ENCODE assay signal across 15 cellular contexts in genomic region chrX:17500145-17500579, GRCh38.
DNase-seq lines count a peak whose midpoint lies in the region; ATAC-seq, FAIRE-seq and TF ChIP-seq lines count a peak whose summit lies in the region.
"Had no signal": no experiment of that assay in that cellular context is flagged by ENCODE, and none has a peak within 500 bp of the region (broad histone marks: within the 10 kb centered on the region; RNA-seq: fewer than 3 reads in every experiment).

No MANE protein-coding gene starts in this region.

- no peaks in the 10 kb centered on the region; the same call in 2 of the 3 replicates for H3K9me3 ChIP-seq in A549
- no peaks in the 10 kb centered on the region for H3K9me3 ChIP-seq in GM23248 (ENCODE audit: low read depth)
- H3K9me3 ChIP-seq in thyroid gland, result no peaks in the 10 kb centered on the region
- H3K9me3 ChIP-seq: esophagus muscularis mucosa, Peyer's patch had no signal

- TF ChIP-seq CTCF in A549 (IDR thresholded peaks at IDR 0.05) (no peak), kidney epithelial cell (IDR thresholded peaks at IDR 0.05; ENCODE audit: insufficient read depth, low read length, poor library complexity, severe bottlenecking) (no peak), thyroid gland (IDR thresholded peaks at IDR 0.05) (no peak)

- intact Hi-C loops in thyroid gland (cut with DNase I), result no loop called here

- DNase-seq in A549 (ENCODE audit: low read depth in 1 of 2, low spot score in 1 of 2) (peak; percentile 35 to 92), GM23248 (peak; percentile 68), astrocyte of the hippocampus (ENCODE audit: low read depth, low spot score) (peak; percentile 60), kidney epithelial cell (ENCODE audit: low read depth) (peak; percentile 32), AG08396 (ENCODE audit: low spot score) (no peak), thyroid gland (no peak)
- no peak for DNase-seq in stimulated activated CD8-positive, alpha-beta memory T cell treated with anti-CD3 and anti-CD28 coated beads, Interleukin-4, amount 100 ng/mL, for 48 hours
- DNase-seq: activated CD4-positive, alpha-beta memory T cell treated with anti-CD3 and anti-CD28 coated beads for 36 hours; central memory CD4-positive, alpha-beta T cell; NCI-H2227 treated with DMSO at 0.1 percent for 48 hours had no signal

- WGBS in A549 (ENCODE audit: missing lambda C conversion rate), result 0% methylated on average over 2 of the region's 2 CpGs
- 7 to 27% methylated on average over 2 of the region's 2 CpGs for WGBS in GM23248 (ENCODE audit: low coverage in 1 of 2, low lambda C conversion rate in 2 of 2, missing lambda C conversion rate in 2 of 2), 2 experiments
- 54 to 64% methylated on average over 2 of the region's 2 CpGs for WGBS in thyroid gland, 2 donors

- no peaks in the 10 kb centered on the region for H3K27me3 ChIP-seq in GM23248 (replicated peaks; ENCODE audit: insufficient read depth)
- no peaks in the 10 kb centered on the region for H3K27me3 ChIP-seq in kidney epithelial cell (ENCODE audit: control insufficient read depth, insufficient read depth, low read length)
- no peaks in the 10 kb centered on the region for H3K27me3 ChIP-seq in thyroid gland
- H3K27me3 ChIP-seq: esophagus muscularis mucosa, Peyer's patch had no signal

- in situ Hi-C loops in GM23248 (cut with MboI), result no loop called here

- no peak overlapping the region for H2AFZ ChIP-seq in GM23248

- peaks cover 66% of the 10 kb centered on the region for H3K4me1 ChIP-seq in A549
- H3K4me1 ChIP-seq in GM23248 (ENCODE audit: insufficient read depth), result peaks cover 13% of the 10 kb centered on the region
- H3K4me1 ChIP-seq in thyroid gland, result no peaks in the 10 kb centered on the region
- H3K4me1 ChIP-seq: Peyer's patch had no signal

- H3K4me2 ChIP-seq in A549, result peak overlapping the region; percentile 70
- no peak overlapping the region for H3K4me2 ChIP-seq in GM23248 (ENCODE audit: unreplicated experiment)

- H4K20me1 ChIP-seq in GM23248 (ENCODE audit: insufficient read depth), result no peaks in the 10 kb centered on the region

- ATAC-seq in A549 (peak; percentile 93), HG02870 (IDR thresholded peaks at IDR 0.05; ENCODE audit: unreplicated experiment) (no peak)
- ATAC-seq: natural killer cell treated with Interleukin-12 subunit alpha and Interleukin-12 subunit beta and Interleukin-15 and Interleukin-18, amount 100 ng/mL, for 72 hours had no signal

- TF ChIP-seq EP300 in A549 (IDR thresholded peaks at IDR 0.05), result peak; percentile 52 to 79; a peak in 3 of 5 replicates

- POLR2A ChIA-PET in A549 (lab: Yijun Ruan, JAX), result interaction anchor here (0.7 kb wide), 1 partner anchor 123 kb away, joined by 3 read pairs; no protein-coding TSS in a partner anchor

- H3F3A ChIP-seq in GM23248 (ENCODE audit: insufficient read depth), result no peaks in the 10 kb centered on the region

- no peak for TF ChIP-seq POLR2A in A549 (IDR thresholded peaks at IDR 0.05; ENCODE audit: low read length)
- no peak for TF ChIP-seq POLR2A in thyroid gland (IDR thresholded peaks at IDR 0.05)

- no peaks in the 10 kb centered on the region for H3K79me2 ChIP-seq in GM23248 (ENCODE audit: insufficient read depth)

- H3K36me3 ChIP-seq in GM23248 (ENCODE audit: low read depth) (no peaks in the 10 kb centered on the region), kidney epithelial cell (ENCODE audit: control insufficient read depth, insufficient read depth, low read length) (no peaks in the 10 kb centered on the region), thyroid gland (no peaks in the 10 kb centered on the region)
- H3K36me3 ChIP-seq: esophagus muscularis mucosa, Peyer's patch had no signal

- CTCF ChIA-PET in A549 (lab: Yijun Ruan, JAX), result interaction anchor here (1.3 to 1.8 kb wide), 3 partner anchors 13 to 124 kb away, joined by 3 to 4 read pairs (median 3); no protein-coding TSS in a partner anchor

- FAIRE-seq in A549 (lab: Jason Lieb, UNC), result peak; percentile 100
- FAIRE-seq: G401.6 had no signal

- H3K9me2 ChIP-seq in GM23248 (ENCODE audit: insufficient read depth), result no peaks in the 10 kb centered on the region

- H3K27ac ChIP-seq in A549 (peak overlapping the region; percentile 75 to 89), GM23248 (peak overlapping the region; percentile 33), thyroid gland (no peak overlapping the region)
- H3K27ac ChIP-seq: esophagus muscularis mucosa, Peyer's patch had no signal

- peak; percentile 12 to 29; a peak in 2 of 5 replicates for TF ChIP-seq RAD21 in A549 (conservative IDR thresholded peaks at IDR 0.05 in 1 of 2, IDR thresholded peaks at IDR 0.05 in 1 of 2)

- H3K9ac ChIP-seq in GM23248, result no peak overlapping the region

- H3K4me3 ChIP-seq in A549 (no peak overlapping the region), GM23248 (no peak overlapping the region), kidney epithelial cell (ENCODE audit: low read depth, low read length) (no peak overlapping the region), thyroid gland (replicated peaks in 1 of 3) (no peak overlapping the region)
- H3K4me3 ChIP-seq: esophagus muscularis mucosa, Peyer's patch had no signal

TF ChIP-seq in A549, 52 proteins besides CTCF, POLR2A, EP300 and RAD21:
- TF ChIP-seq BCL3 (IDR thresholded peaks at IDR 0.05), result peak; percentile 51; the same call in 1 of the 3 replicates
- no peak for TF ChIP-seq MYC (IDR thresholded peaks at IDR 0.05; ENCODE audit: borderline replicate concordance, low read length)
- no peak for TF ChIP-seq HOXB5 (CRISPR knock-in tag; IDR thresholded peaks at IDR 0.05)
- no peak for TF ChIP-seq KDM5A (IDR thresholded peaks at IDR 0.05)
- TF ChIP-seq MAX (IDR thresholded peaks at IDR 0.05), result peak; percentile 22; the same call in 1 of the 2 replicates
- peak; percentile 45; the same call in 1 of the 2 replicates for TF ChIP-seq FOSL2 (IDR thresholded peaks at IDR 0.05)
- peak; percentile 80 for TF ChIP-seq FOSL2 (CRISPR knock-in tag; IDR thresholded peaks at IDR 0.05)
- TF ChIP-seq JUN (IDR thresholded peaks at IDR 0.05), result peak; percentile 65 to 66; a peak in 3 of 5 replicates
- peak in 1 of 2 experiments; percentile 44; a peak in 1 of 4 replicates for TF ChIP-seq CEBPB (IDR thresholded peaks at IDR 0.05)
- TF ChIP-seq FOXS1 (CRISPR knock-in tag; IDR thresholded peaks at IDR 0.05), result no peak
- TF ChIP-seq RFX5 (IDR thresholded peaks at IDR 0.05), result no peak
- peak; percentile 80 for TF ChIP-seq JUNB (IDR thresholded peaks at IDR 0.05)
- TF ChIP-seq RNF2 (IDR thresholded peaks at IDR 0.05; ENCODE audit: borderline replicate concordance, low read depth), result no peak
- peak; percentile 79 for TF ChIP-seq GATA3 (IDR thresholded peaks at IDR 0.05; ENCODE audit: borderline replicate concordance)
- TF ChIP-seq HMGXB4 (CRISPR knock-in tag; IDR thresholded peaks at IDR 0.05; ENCODE audit: borderline replicate concordance), result no peak
- TF ChIP-seq CHD2 (IDR thresholded peaks at IDR 0.05; ENCODE audit: low read length, partially characterized antibody), result no peak
- peak; percentile 27; the same call in 1 of the 2 replicates for TF ChIP-seq HES2 (IDR thresholded peaks at IDR 0.05)
- TF ChIP-seq PHF8 (IDR thresholded peaks at IDR 0.05; ENCODE audit: borderline replicate concordance, low read depth), result no peak
- TF ChIP-seq SMC3 (IDR thresholded peaks at IDR 0.05), result peak; percentile 32; the same call in 2 of the 3 replicates

Comparison
In these comparisons a context has a peak if more than half of its experiments do, and no peak if none do; other contexts are left out.
1. DNase-seq: peak in A549 (2 of 2), GM23248 (single experiment), astrocyte of the hippocampus (single experiment) and kidney epithelial cell (single experiment); none in stimulated activated CD8-positive, alpha-beta memory T cell treated with anti-CD3 and anti-CD28 coated beads, Interleukin-4, amount 100 ng/mL, for 48 hours (single experiment), AG08396 (single experiment) and thyroid gland (0 of 2).
2. H3K27ac ChIP-seq: peak in A549 (2 of 2) and GM23248 (single experiment); none in thyroid gland (0 of 3).